In the genomic region with DNA sequence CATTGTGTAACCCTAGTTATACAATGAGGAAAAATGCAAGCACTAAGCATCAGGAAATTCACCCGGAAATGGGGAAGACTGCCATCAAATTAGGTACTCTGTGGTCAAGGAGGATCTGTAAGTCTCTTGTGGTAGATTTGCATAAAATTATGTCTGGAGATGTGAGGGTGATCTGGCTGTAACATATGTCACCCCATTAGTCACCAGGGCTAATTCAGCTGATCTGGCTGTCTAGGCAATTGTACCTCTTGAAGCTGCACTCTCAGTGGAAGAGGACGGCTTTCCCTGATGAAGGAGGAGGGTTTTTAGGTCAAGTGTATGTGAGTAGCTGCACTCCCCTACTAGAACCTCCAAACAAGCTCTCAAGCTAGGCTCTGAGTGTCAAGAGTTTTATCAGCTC, we compare ENCODE assay signal across 2 cellular contexts.
TF ChIP-seq lines count a peak whose summit lies in the region.

No MANE protein-coding gene starts in this region.

TF ChIP-seq in HepG2, 621 proteins besides CTCF, POLR2A, EP300 and RAD21:
- no peak for TF ChIP-seq ATAD3A (CRISPR knock-in tag; IDR thresholded peaks at IDR 0.05)
- no peak for TF ChIP-seq ZBTB3 (CRISPR knock-in tag; IDR thresholded peaks at IDR 0.05; ENCODE audit: borderline replicate concordance, low read depth)

TF ChIP-seq in SK-N-SH, 30 proteins besides CTCF, POLR2A, EP300 and RAD21:
- TF ChIP-seq POLR2AphosphoS5 (IDR thresholded peaks at IDR 0.05; ENCODE audit: low read depth, low read length) (no peak), NRF1 (IDR thresholded peaks at IDR 0.05; ENCODE audit: low read depth, low read length) (no peak)
- TF ChIP-seq, protein P1, sequence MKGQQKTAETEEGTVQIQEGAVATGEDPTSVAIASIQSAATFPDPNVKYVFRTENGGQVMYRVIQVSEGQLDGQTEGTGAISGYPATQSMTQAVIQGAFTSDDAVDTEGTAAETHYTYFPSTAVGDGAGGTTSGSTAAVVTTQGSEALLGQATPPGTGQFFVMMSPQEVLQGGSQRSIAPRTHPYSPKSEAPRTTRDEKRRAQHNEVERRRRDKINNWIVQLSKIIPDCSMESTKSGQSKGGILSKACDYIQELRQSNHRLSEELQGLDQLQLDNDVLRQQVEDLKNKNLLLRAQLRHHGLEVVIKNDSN (IDR thresholded peaks at IDR 0.05; ENCODE audit: borderline replicate concordance, low read depth), result no peak
- TF ChIP-seq, protein P2, sequence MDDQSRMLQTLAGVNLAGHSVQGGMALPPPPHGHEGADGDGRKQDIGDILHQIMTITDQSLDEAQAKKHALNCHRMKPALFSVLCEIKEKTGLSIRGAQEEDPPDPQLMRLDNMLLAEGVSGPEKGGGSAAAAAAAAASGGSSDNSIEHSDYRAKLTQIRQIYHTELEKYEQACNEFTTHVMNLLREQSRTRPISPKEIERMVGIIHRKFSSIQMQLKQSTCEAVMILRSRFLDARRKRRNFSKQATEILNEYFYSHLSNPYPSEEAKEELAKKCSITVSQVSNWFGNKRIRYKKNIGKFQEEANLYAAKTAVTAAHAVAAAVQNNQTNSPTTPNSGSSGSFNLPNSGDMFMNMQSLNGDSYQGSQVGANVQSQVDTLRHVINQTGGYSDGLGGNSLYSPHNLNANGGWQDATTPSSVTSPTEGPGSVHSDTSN (IDR thresholded peaks at IDR 0.05), result no peak
TF ChIP-seq in SK-N-SH: peak in this region for 0.
